Comparison of ENCODE assay signal across 21 cellular contexts in the genomic region with DNA sequence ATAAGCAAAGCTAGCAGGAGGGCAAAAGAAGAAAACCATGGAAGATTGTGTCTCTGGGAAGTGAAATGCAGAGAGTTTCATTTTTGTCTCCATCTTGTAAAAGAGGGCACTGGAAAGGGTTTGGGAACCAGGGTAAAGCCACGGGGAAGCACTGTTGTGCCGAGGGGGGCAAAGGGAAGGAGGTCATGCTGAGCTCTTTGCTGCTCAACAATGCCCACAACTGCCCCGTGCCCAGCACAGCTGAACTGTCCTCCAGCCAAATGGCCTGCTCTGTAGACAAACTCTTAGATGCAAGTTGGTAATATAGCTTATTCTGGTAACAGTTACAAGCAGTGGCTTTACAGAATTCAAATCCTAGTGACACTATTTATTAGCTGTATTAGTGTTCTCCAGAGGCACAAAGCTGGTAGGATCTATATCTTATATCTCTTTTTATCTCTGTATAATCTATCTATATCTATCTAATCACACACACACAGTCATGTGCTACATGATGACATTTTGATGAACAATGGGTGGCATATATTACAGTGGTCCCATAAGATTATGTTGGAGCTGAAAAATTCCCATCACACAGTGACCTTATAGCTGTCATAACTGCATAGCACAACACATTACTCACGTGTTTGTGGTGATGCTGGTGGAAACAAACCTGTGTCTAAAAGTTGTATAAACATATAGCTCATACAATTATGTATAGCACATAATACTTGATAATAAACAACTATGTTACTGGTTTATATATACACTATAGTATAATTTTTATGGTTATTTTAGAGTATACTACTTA.
DNase-seq lines count a peak whose midpoint lies in the region; ATAC-seq, FAIRE-seq and TF ChIP-seq lines count a peak whose summit lies in the region.
"Had no signal": no experiment of that assay in that cellular context is flagged by ENCODE, and none has a peak within 500 bp of the region (broad histone marks: within the 10 kb centered on the region; RNA-seq: fewer than 3 reads in every experiment).

No MANE protein-coding gene starts in this region.

- H3K27ac ChIP-seq in HUES64 (ENCODE audit: low read depth, low read length) = peak overlapping the region; percentile 94
- peak overlapping the region; percentile 23 for H3K27ac ChIP-seq in keratinocyte (ENCODE audit: control insufficient read depth, insufficient read depth, low read length)
- H3K27ac ChIP-seq: breast epithelium, foreskin keratinocyte had no signal

- no peaks in the 10 kb centered on the region for H3K27me3 ChIP-seq in HUES64 (ENCODE audit: insufficient read depth, low read length)
- H3K27me3 ChIP-seq in keratinocyte (ENCODE audit: control insufficient read depth, extremely low read depth, insufficient read depth, low read length) = no peaks in the 10 kb centered on the region
- H3K27me3 ChIP-seq: breast epithelium, foreskin keratinocyte, MG63 had no signal

- DNase-seq in chondrocyte (ENCODE audit: low spot score) (no peak), keratinocyte (ENCODE audit: low read depth, low spot score) (no peak), urothelium cell line (ENCODE audit: low spot score) (no peak), ACHN (no peak)
- DNase-seq in activated T-cell treated with anti-CD3 and anti-CD28 coated beads, Interleukin-2, amount 50 U/mL, for 4 hours = no peak
- no peak for DNase-seq in activated CD8-positive, alpha-beta T cell treated with anti-CD3 and anti-CD28 coated beads, Interleukin-2, amount 10 ng/mL, durations not matched to agents 7 days and 5 days
- DNase-seq: activated CD4-positive, alpha-beta T cell treated with anti-CD3 and anti-CD28 coated beads for 48 hours; activated naive CD8-positive, alpha-beta T cell treated with anti-CD3 and anti-CD28 coated beads, Interleukin-2, amount 50 U/mL, for 24 hours; HFFc6; NCI-H526 treated with DMSO at 0.1 percent for 48 hours; stimulated activated naive CD4-positive, alpha-beta T cell treated with Interleukin-2 at 50 U/mL for 16 hours; T-helper 1 cell had no signal

- H3K4me2 ChIP-seq in keratinocyte (ENCODE audit: control insufficient read depth, extremely low read depth, insufficient read depth, low read depth, low read length) = no peak overlapping the region

- H3K9me3 ChIP-seq in HUES64 (ENCODE audit: insufficient read depth, low read depth, low read length) (no peaks in the 10 kb centered on the region), keratinocyte (ENCODE audit: control insufficient read depth, low read depth, low read length) (no peaks in the 10 kb centered on the region)
- H3K9me3 ChIP-seq: breast epithelium, MG63 had no signal

- FAIRE-seq in keratinocyte (lab: Jason Lieb, UNC) = no peak
- peak; percentile 74 for FAIRE-seq in urothelium cell line (lab: Jason Lieb, UNC)

- peaks cover 30% of the 10 kb centered on the region for H3K4me1 ChIP-seq in HUES64 (ENCODE audit: insufficient read depth, low read length)
- H3K4me1 ChIP-seq in keratinocyte (ENCODE audit: control insufficient read depth, extremely low read depth, insufficient read depth, low read length) = peaks cover 20% of the 10 kb centered on the region
- H3K4me1 ChIP-seq: breast epithelium had no signal

- no peaks in the 10 kb centered on the region for H3K9me3 Mint-ChIP-seq in chondrocyte (ENCODE audit: low read depth)
- no peaks in the 10 kb centered on the region for H3K9me3 Mint-ChIP-seq in activated T-cell treated with anti-CD3 and anti-CD28 coated beads, Interleukin-2, amount 50 U/mL, for 4 hours
- H3K9me3 Mint-ChIP-seq in activated CD8-positive, alpha-beta T cell treated with anti-CD3 and anti-CD28 coated beads, Interleukin-2, amount 10 ng/mL, durations not matched to agents 7 days and 5 days (ENCODE audit: insufficient read depth) = peaks cover under 1% of the 10 kb centered on the region
- H3K9me3 Mint-ChIP-seq: HFFc6; natural killer cell treated with Interleukin-12 subunit alpha and Interleukin-12 subunit beta and Interleukin-15 and Interleukin-18, amount 100 ng/mL, for 72 hours had no signal

- no peak for TF ChIP-seq CTCF in chondrocyte (IDR thresholded peaks at IDR 0.05)
- TF ChIP-seq CTCF in keratinocyte (optimal IDR thresholded peaks at IDR 0.05 in 1 of 3, IDR thresholded peaks at IDR 0.05 in 1 of 3, conservative IDR thresholded peaks at IDR 0.05 in 1 of 3; ENCODE audit: extremely low read depth in 1 of 3, insufficient read depth in 2 of 3, low read length in 3 of 3) = no peak

- H3K4me3 ChIP-seq in HUES64 (ENCODE audit: low read length) (no peak overlapping the region), keratinocyte (ENCODE audit: control insufficient read depth in 2 of 3, extremely low read depth in 1 of 3, insufficient read depth in 2 of 3, low read depth in 1 of 3, low read length in 3 of 3) (no peak overlapping the region)
- H3K4me3 ChIP-seq: breast epithelium, MG63, skin epidermis had no signal

- H2AFZ ChIP-seq in keratinocyte (ENCODE audit: control insufficient read depth, low read length) = peak overlapping the region; percentile 27

- H3K36me3 Mint-ChIP-seq in chondrocyte (ENCODE audit: low read depth) = no peaks in the 10 kb centered on the region
- H3K36me3 Mint-ChIP-seq in activated T-cell treated with anti-CD3 and anti-CD28 coated beads, Interleukin-2, amount 50 U/mL, for 4 hours (ENCODE audit: insufficient read depth) = no peaks in the 10 kb centered on the region
- no peaks in the 10 kb centered on the region for H3K36me3 Mint-ChIP-seq in activated CD8-positive, alpha-beta T cell treated with anti-CD3 and anti-CD28 coated beads, Interleukin-2, amount 10 ng/mL, durations not matched to agents 7 days and 5 days (ENCODE audit: low read depth)
- H3K36me3 Mint-ChIP-seq: natural killer cell treated with Interleukin-12 subunit alpha and Interleukin-12 subunit beta and Interleukin-15 and Interleukin-18, amount 100 ng/mL, for 72 hours had no signal

- H3K36me3 ChIP-seq in HUES64 (ENCODE audit: insufficient read depth, low read length) (no peaks in the 10 kb centered on the region), keratinocyte (ENCODE audit: control insufficient read depth in 2 of 2, extremely low read depth in 1 of 2, insufficient read depth in 2 of 2, low read length in 2 of 2) (no peaks in the 10 kb centered on the region)
- H3K36me3 ChIP-seq: breast epithelium, MG63 had no signal

- H3K4me1 Mint-ChIP-seq in chondrocyte (ENCODE audit: low read depth) = peaks cover 34% of the 10 kb centered on the region
- no peaks in the 10 kb centered on the region for H3K4me1 Mint-ChIP-seq in activated T-cell treated with anti-CD3 and anti-CD28 coated beads, Interleukin-2, amount 50 U/mL, for 4 hours (ENCODE audit: low read depth)
- H3K4me1 Mint-ChIP-seq in activated CD8-positive, alpha-beta T cell treated with anti-CD3 and anti-CD28 coated beads, Interleukin-2, amount 10 ng/mL, durations not matched to agents 7 days and 5 days (ENCODE audit: low read depth) = peaks cover 2% of the 10 kb centered on the region

- in situ Hi-C loops in ACHN (cut with HindIII; ENCODE audit: low pct_ligation_motif_present, low pct_unique_long_range_greater_than_20kb, low sequenced_read_pairs) = no loop called here

- H3K4me3 Mint-ChIP-seq in chondrocyte (ENCODE audit: unreplicated experiment) = no peak overlapping the region
- H3K4me3 Mint-ChIP-seq in activated T-cell treated with anti-CD3 and anti-CD28 coated beads, Interleukin-2, amount 50 U/mL, for 4 hours = no peak overlapping the region
- H3K4me3 Mint-ChIP-seq in activated CD8-positive, alpha-beta T cell treated with anti-CD3 and anti-CD28 coated beads, Interleukin-2, amount 10 ng/mL, durations not matched to agents 7 days and 5 days = no peak overlapping the region
- H3K4me3 Mint-ChIP-seq: activated naive CD8-positive, alpha-beta T cell treated with anti-CD3 and anti-CD28 coated beads, Interleukin-2, amount 50 U/mL, for 24 hours; HFFc6; natural killer cell treated with Interleukin-12 subunit alpha and Interleukin-12 subunit beta and Interleukin-15 and Interleukin-18, amount 100 ng/mL, for 72 hours had no signal

- peak overlapping the region; percentile 66 for H3K27ac Mint-ChIP-seq in chondrocyte (ENCODE audit: unreplicated experiment)
- no peak overlapping the region for H3K27ac Mint-ChIP-seq in activated CD8-positive, alpha-beta T cell treated with anti-CD3 and anti-CD28 coated beads, Interleukin-2, amount 10 ng/mL, durations not matched to agents 7 days and 5 days
- H3K27ac Mint-ChIP-seq: activated naive CD8-positive, alpha-beta T cell treated with anti-CD3 and anti-CD28 coated beads, Interleukin-2, amount 50 U/mL, for 24 hours; activated T-helper 2 cell treated with anti-CD3 and anti-CD28 coated beads, Interferon-gamma antibody, Interleukin-2, Interleukin-4, amounts not matched to agents 10 μg/mL and 5 μg/mL and 100 μg/mL, durations not matched to agents 14 hours and 24 hours and 36 hours; HFFc6; natural killer cell treated with Interleukin-12 subunit alpha and Interleukin-12 subunit beta and Interleukin-15 and Interleukin-18, amount 100 ng/mL, for 72 hours; progenitor cell of endocrine pancreas had no signal

- CTCF ChIA-PET in activated CD8-positive, alpha-beta T cell treated with anti-CD3 and anti-CD28 coated beads, Interleukin-2, amount 10 ng/mL, durations not matched to agents 7 days and 5 days (lab: Charles Lee) = no interaction called here

- ATAC-seq in activated T-cell treated with anti-CD3 and anti-CD28 coated beads, Interleukin-2, amount 50 U/mL, for 4 hours = no peak
- ATAC-seq in activated CD8-positive, alpha-beta T cell treated with anti-CD3 and anti-CD28 coated beads, Interleukin-2, amount 10 ng/mL, durations not matched to agents 7 days and 5 days = no peak
- ATAC-seq: activated naive CD8-positive, alpha-beta T cell treated with anti-CD3 and anti-CD28 coated beads, Interleukin-2, amount 50 U/mL, for 24 hours; natural killer cell treated with Interleukin-12 subunit alpha and Interleukin-12 subunit beta and Interleukin-15 and Interleukin-18, amount 100 ng/mL, for 72 hours; Right ventricle myocardium inferior had no signal

- no peaks in the 10 kb centered on the region for H4K20me1 ChIP-seq in keratinocyte (ENCODE audit: control insufficient read depth, extremely low read depth, insufficient read depth, low read length)

- no peaks in the 10 kb centered on the region for H3K27me3 Mint-ChIP-seq in chondrocyte (ENCODE audit: low read depth)
- no peaks in the 10 kb centered on the region for H3K27me3 Mint-ChIP-seq in activated T-cell treated with anti-CD3 and anti-CD28 coated beads, Interleukin-2, amount 50 U/mL, for 4 hours (ENCODE audit: low read depth)
- H3K27me3 Mint-ChIP-seq in activated CD8-positive, alpha-beta T cell treated with anti-CD3 and anti-CD28 coated beads, Interleukin-2, amount 10 ng/mL, durations not matched to agents 7 days and 5 days (ENCODE audit: low read depth) = no peaks in the 10 kb centered on the region
- H3K27me3 Mint-ChIP-seq: activated naive CD8-positive, alpha-beta T cell treated with anti-CD3 and anti-CD28 coated beads, Interleukin-2, amount 50 U/mL, for 24 hours; natural killer cell treated with Interleukin-12 subunit alpha and Interleukin-12 subunit beta and Interleukin-15 and Interleukin-18, amount 100 ng/mL, for 72 hours; progenitor cell of endocrine pancreas had no signal

- H3K9me1 ChIP-seq in keratinocyte (ENCODE audit: control insufficient read depth, extremely low read depth, insufficient read depth, low read length) = no peaks in the 10 kb centered on the region

- dilution Hi-C loops in keratinocyte (cut with MboI; ENCODE audit: extremely low pct_ligation_motif_present, low sequenced_read_pairs) = no loop called here

- H3K79me2 ChIP-seq in keratinocyte (ENCODE audit: control insufficient read depth, insufficient read depth, low read length) = no peaks in the 10 kb centered on the region

- POLR2A ChIA-PET in activated CD8-positive, alpha-beta T cell treated with anti-CD3 and anti-CD28 coated beads, Interleukin-2, amount 10 ng/mL, durations not matched to agents 7 days and 5 days (lab: Charles Lee) = no interaction called here

- H3K9ac ChIP-seq in HUES64 (ENCODE audit: low read depth, low read length) = peak overlapping the region; percentile 69
- no peak overlapping the region for H3K9ac ChIP-seq in keratinocyte (ENCODE audit: control insufficient read depth, extremely low read depth, insufficient read depth, low read length)

- WGBS in HUES64 = 28% methylated on average over 3 of the region's 4 CpGs
